20 cellular contexts compared by ENCODE assay signal in the genomic region with DNA sequence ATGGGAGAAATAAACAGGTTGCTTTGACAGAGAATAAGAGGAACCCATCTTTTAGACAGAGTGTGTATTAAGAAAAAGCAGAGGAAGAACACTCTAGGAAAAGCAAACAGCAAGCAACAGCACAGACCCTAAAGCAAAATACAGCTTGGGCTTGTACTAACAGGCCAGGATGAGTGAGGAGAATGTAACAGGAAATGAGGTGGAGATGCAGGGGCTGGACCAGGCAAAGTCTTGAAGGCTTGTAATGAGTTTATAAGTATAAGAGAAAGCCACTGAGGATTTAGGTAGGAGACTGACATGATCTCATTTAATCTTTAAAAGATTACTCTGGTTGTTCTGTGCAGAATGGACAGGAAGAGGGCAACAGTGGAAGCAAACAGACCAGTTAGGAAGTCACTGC. TPM values are rescaled to one million over a fixed set of nuclear protein-coding genes. Genes with fewer than 3 reads are reported as not detected.
DNase-seq lines count a peak whose midpoint lies in the region; ATAC-seq, FAIRE-seq and TF ChIP-seq lines count a peak whose summit lies in the region.
"Had no signal": no experiment of that assay in that cellular context is flagged by ENCODE, and none has a peak within 500 bp of the region (broad histone marks: within the 10 kb centered on the region; RNA-seq: fewer than 3 reads in every experiment).

No MANE protein-coding gene starts in this region.

- H3K4me1 Mint-ChIP-seq in activated naive CD4-positive, alpha-beta T cell treated with anti-CD3 and anti-CD28 coated beads, Interleukin-2, amount 10 ng/mL, durations not matched to agents 7 days and 5 days = peaks cover 52% of the 10 kb centered on the region
- H3K4me1 Mint-ChIP-seq in nephron progenitor cell = peaks cover 46% of the 10 kb centered on the region

- H3K36me3 Mint-ChIP-seq in activated naive CD4-positive, alpha-beta T cell treated with anti-CD3 and anti-CD28 coated beads, Interleukin-2, amount 10 ng/mL, durations not matched to agents 7 days and 5 days = peaks cover 60% of the 10 kb centered on the region
- H3K36me3 Mint-ChIP-seq in nephron progenitor cell (ENCODE audit: low read depth) = peaks cover 75% of the 10 kb centered on the region

- no peak for DNase-seq in activated naive CD4-positive, alpha-beta T cell treated with anti-CD3 and anti-CD28 coated beads, Interleukin-2, amount 10 ng/mL, durations not matched to agents 7 days and 5 days
- no peak for DNase-seq in activated naive CD4-positive, alpha-beta T cell treated with anti-CD3 and anti-CD28 coated beads, Interleukin-2, amount 50 U/mL, for 16 hours
- DNase-seq in RWPE1 (ENCODE audit: low spot score) (peak; percentile 65), bronchial epithelial cell (ENCODE audit: low read depth) (peak; percentile 94), nephron progenitor cell (no peak), G401 (ENCODE audit: low spot score) (no peak), HT-29 (ENCODE audit: low spot score) (no peak)
- DNase-seq: activated CD4-positive, alpha-beta T cell treated with anti-CD3 and anti-CD28 coated beads, Interleukin-2, amount 50 U/mL, for 48 hours; DMS 273 treated with DMSO at 0.1 percent for 48 hours; effector CD8-positive, alpha-beta T cell; GF-D8; left lung; NCI-H1694; Right ventricle myocardium superior; stimulated activated naive CD4-positive, alpha-beta T cell treated with Interleukin-2 at 50 U/mL for 16 hours had no signal

- H3K27me3 Mint-ChIP-seq in activated naive CD4-positive, alpha-beta T cell treated with anti-CD3 and anti-CD28 coated beads, Interleukin-2, amount 10 ng/mL, durations not matched to agents 7 days and 5 days = no peaks in the 10 kb centered on the region
- no peaks in the 10 kb centered on the region for H3K27me3 Mint-ChIP-seq in nephron progenitor cell (ENCODE audit: low read depth, poor library complexity)

- no peak for FAIRE-seq in bronchial epithelial cell (lab: Jason Lieb, UNC)

- peak overlapping the region; percentile 47 for H3K27ac Mint-ChIP-seq in activated naive CD4-positive, alpha-beta T cell treated with anti-CD3 and anti-CD28 coated beads, Interleukin-2, amount 10 ng/mL, durations not matched to agents 7 days and 5 days
- peak overlapping the region; percentile 30 for H3K27ac Mint-ChIP-seq in nephron progenitor cell
- H3K27ac Mint-ChIP-seq: mesothelial cell of epicardium had no signal

- POLR2A ChIA-PET in RWPE1 (lab: Yijun Ruan, JAX; ENCODE audit: low non-redundant PET) = no interaction called here

- H3K9me3 Mint-ChIP-seq in activated naive CD4-positive, alpha-beta T cell treated with anti-CD3 and anti-CD28 coated beads, Interleukin-2, amount 10 ng/mL, durations not matched to agents 7 days and 5 days = no peaks in the 10 kb centered on the region
- H3K9me3 Mint-ChIP-seq in nephron progenitor cell = peaks cover 3% of the 10 kb centered on the region

- H3K4me3 Mint-ChIP-seq in activated naive CD4-positive, alpha-beta T cell treated with anti-CD3 and anti-CD28 coated beads, Interleukin-2, amount 10 ng/mL, durations not matched to agents 7 days and 5 days = no peak overlapping the region
- no peak overlapping the region for H3K4me3 Mint-ChIP-seq in nephron progenitor cell
- H3K4me3 Mint-ChIP-seq: mesothelial cell of epicardium had no signal

- no peaks in the 10 kb centered on the region for H3K27me3 ChIP-seq in bronchial epithelial cell (ENCODE audit: control insufficient read depth, insufficient read depth, low read length)
- H3K27me3 ChIP-seq: left lung, tibial nerve had no signal

- in situ Hi-C loops in G401 (cut with HindIII; ENCODE audit: low sequenced_read_pairs) = no loop called here

- peaks cover 1% of the 10 kb centered on the region for H3K36me3 ChIP-seq in bronchial epithelial cell (ENCODE audit: control insufficient read depth, insufficient read depth, low read length)

- H3K27ac ChIP-seq in RWPE1 = peak overlapping the region; percentile 80
- H3K27ac ChIP-seq: C4-2B, left lung, skin epidermis, tibial nerve had no signal

- no peak for ATAC-seq in GM21390 (IDR thresholded peaks at IDR 0.05; ENCODE audit: unreplicated experiment)
- ATAC-seq: left lung had no signal

- no peak for TF ChIP-seq CTCF in RWPE1 (conservative IDR thresholded peaks at IDR 0.05; ENCODE audit: low read depth)
- TF ChIP-seq CTCF in bronchial epithelial cell (IDR thresholded peaks at IDR 0.05; ENCODE audit: insufficient read depth, low read length, severe bottlenecking) = no peak
- no peak for TF ChIP-seq CTCF in nephron progenitor cell (IDR thresholded peaks at IDR 0.05)

- CTCF ChIA-PET in activated naive CD4-positive, alpha-beta T cell treated with anti-CD3 and anti-CD28 coated beads, Interleukin-2, amount 10 ng/mL, durations not matched to agents 7 days and 5 days (lab: Charles Lee) = no interaction called here
- CTCF ChIA-PET in RWPE1 (lab: Yijun Ruan, JAX) = interaction anchor here (0.6 kb wide), 2 partner anchors 40 to 1097 kb away, joined by 3 read pairs; no protein-coding TSS in a partner anchor

- no peak overlapping the region for H3K4me3 ChIP-seq in bronchial epithelial cell (ENCODE audit: low read depth, low read length)
- H3K4me3 ChIP-seq: left lung, skin epidermis, tibial nerve had no signal

RNA-seq across cellular contexts. Expression of a gene that starts 4.9 kb away (rescaled TPM):
- 15.9 and 18.4 TPM in 2 replicates for total RNA-seq in bronchial epithelial cell
- 7.5 and 18.8 TPM in 2 replicates for total RNA-seq in G401 (2014; rRNA removed; shearing (Covaris generic))
- total RNA-seq in HT-29 (2014; rRNA removed; shearing (Covaris generic)) = 20.2 and 23.6 TPM in 2 replicates

RNA-seq across cellular contexts. Expression of a gene that starts 32.4 kb away (rescaled TPM):
- 22.5 and 26.1 TPM in 2 replicates for total RNA-seq in bronchial epithelial cell
- 12.7 and 22.0 TPM in 2 replicates for total RNA-seq in G401 (2014; rRNA removed; shearing (Covaris generic))
- total RNA-seq in HT-29 (2014; rRNA removed; shearing (Covaris generic)) = 61.4 and 66.1 TPM in 2 replicates

Comparison
In these comparisons a context has a peak if more than half of its experiments do, and no peak if none do; other contexts are left out.
1. DNase-seq: peak in RWPE1 (single experiment) and bronchial epithelial cell (single experiment); none in activated naive CD4-positive, alpha-beta T cell treated with anti-CD3 and anti-CD28 coated beads, Interleukin-2, amount 10 ng/mL, durations not matched to agents 7 days and 5 days (single experiment), activated naive CD4-positive, alpha-beta T cell treated with anti-CD3 and anti-CD28 coated beads, Interleukin-2, amount 50 U/mL, for 16 hours (single experiment), nephron progenitor cell (single experiment), G401 (single experiment) and HT-29 (single experiment).